In the genomic region with DNA sequence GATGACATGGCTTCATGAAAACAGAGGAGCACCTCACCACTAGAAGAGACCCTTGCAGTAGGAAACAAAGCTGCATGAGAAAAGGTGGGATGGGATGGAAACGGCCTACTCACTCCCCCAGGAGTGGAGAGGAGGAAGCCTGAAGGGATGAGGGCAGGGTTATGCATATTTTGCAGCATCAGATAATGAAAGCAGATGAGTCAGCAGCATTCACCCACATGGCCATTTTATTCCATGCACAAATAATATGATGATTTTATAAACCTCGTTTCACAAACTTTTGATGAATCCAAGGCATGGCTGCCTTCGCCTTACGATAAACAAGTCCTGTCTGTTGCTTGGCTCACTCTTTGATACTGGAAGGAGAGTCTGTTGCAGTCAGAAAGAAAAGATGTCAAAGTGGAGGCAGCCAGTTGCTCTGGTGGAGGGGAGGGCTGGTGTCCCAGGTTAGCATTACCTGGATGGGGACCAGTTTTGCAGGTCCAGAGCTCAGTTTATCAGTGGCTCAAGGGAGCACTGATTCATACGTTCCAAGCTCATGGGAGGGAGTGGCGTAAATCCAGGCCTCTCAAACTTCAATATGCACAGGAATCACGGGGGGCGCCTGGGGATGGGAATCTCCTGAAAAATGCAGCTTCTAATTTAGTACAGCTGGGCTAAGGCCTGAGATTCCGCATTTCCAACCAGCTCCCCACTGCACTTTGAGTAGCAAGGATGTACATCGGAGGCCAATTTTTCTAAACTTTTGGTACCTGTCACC, we compare ENCODE assay signal across 20 cellular contexts. TPM values are rescaled to one million over a fixed set of nuclear protein-coding genes. Genes with fewer than 3 reads are reported as not detected.
DNase-seq lines count a peak whose midpoint lies in the region; ATAC-seq, FAIRE-seq and TF ChIP-seq lines count a peak whose summit lies in the region.
"Had no signal": no experiment of that assay in that cellular context is flagged by ENCODE, and none has a peak within 500 bp of the region (broad histone marks: within the 10 kb centered on the region; RNA-seq: fewer than 3 reads in every experiment).

No MANE protein-coding gene starts in this region.

- intact Hi-C loops in heart right ventricle (cut with DNase I) (no loop called here), HepG2 (cut with micrococcal nuclease; ENCODE audit: unreplicated experiment) (no loop called here), uterus (cut with DNase I; ENCODE audit: low total_unique reads) (no loop called here)

- peaks cover 9% of the 10 kb centered on the region for H3K4me1 ChIP-seq in cardiac muscle cell (ENCODE audit: low read depth)
- H3K4me1 ChIP-seq in heart right ventricle, result peaks cover 0 to 35% (median 19%) of the 10 kb centered on the region in 9 donors
- no peaks in the 10 kb centered on the region for H3K4me1 ChIP-seq in adipocyte (ENCODE audit: control insufficient read depth, insufficient read depth, low read length)
- peaks cover 9% of the 10 kb centered on the region for H3K4me1 ChIP-seq in HepG2 (ENCODE audit: insufficient read depth, low read length)
- H3K4me1 ChIP-seq in uterus, result no peaks in the 10 kb centered on the region

- no peaks in the 10 kb centered on the region for H4K20me1 ChIP-seq in HepG2 (ENCODE audit: insufficient read depth, low read length)

- H3K9me3 ChIP-seq in cardiac muscle cell (ENCODE audit: low read depth) (no peaks in the 10 kb centered on the region), heart right ventricle (no peaks in the 10 kb centered on the region), adipocyte (ENCODE audit: control insufficient read depth, low read length) (no peaks in the 10 kb centered on the region), HepG2 (ENCODE audit: low read length) (no peaks in the 10 kb centered on the region), uterus (no peaks in the 10 kb centered on the region)

- H3K4me3 ChIP-seq in cardiac muscle cell (no peak overlapping the region), heart right ventricle (no peak overlapping the region), adipocyte (ENCODE audit: low read length) (no peak overlapping the region), HepG2 (replicated peaks in 1 of 3; ENCODE audit: insufficient read depth in 1 of 3, low read depth in 2 of 3, low read length in 3 of 3) (no peak overlapping the region), uterus (no peak overlapping the region)
- H3K4me3 ChIP-seq: lung had no signal

- WGBS in heart right ventricle, 2 donors, result 89 to 93% methylated on average over 10 of the region's 10 CpGs
- 57% methylated on average over 10 of the region's 10 CpGs for WGBS in HepG2 (ENCODE audit: low lambda C conversion rate)

- POLR2A ChIA-PET in HepG2 (lab: Yijun Ruan, JAX), result interaction anchor here (1.8 kb wide), 1 partner anchor 9 kb away, joined by 9 read pairs; a partner anchor contains a TSS

- no peak overlapping the region for H3K4me2 ChIP-seq in HepG2 (ENCODE audit: low read depth, low read length)

- peak overlapping the region; percentile 22 for H3K27ac ChIP-seq in cardiac muscle cell
- peak overlapping the region in 4 of 10 donors; percentile 3 to 24 (median 15) for H3K27ac ChIP-seq in heart right ventricle
- no peak overlapping the region for H3K27ac ChIP-seq in HepG2 (ENCODE audit: extremely low read length, insufficient read depth, low read length)
- no peak overlapping the region for H3K27ac ChIP-seq in uterus

- no TSS peak for BruUV-seq in HepG2 (replicated peaks; lab: Mats Ljungman, UMichigan)

- no peaks in the 10 kb centered on the region for H3K79me2 ChIP-seq in HepG2 (ENCODE audit: insufficient read depth, low read length)

- TF ChIP-seq POLR2A in HepG2 (IDR thresholded peaks at IDR 0.05; ENCODE audit: insufficient read depth in 1 of 2, low read depth in 2 of 2, low read length in 2 of 2) (no peak), uterus (IDR thresholded peaks at IDR 0.05) (no peak)

- H3K36me3 ChIP-seq in cardiac muscle cell (no peaks in the 10 kb centered on the region), heart right ventricle (no peaks in the 10 kb centered on the region), adipocyte (ENCODE audit: control insufficient read depth, insufficient read depth, low read length, severe bottlenecking) (no peaks in the 10 kb centered on the region), HepG2 (replicated peaks in 1 of 2; ENCODE audit: control insufficient read depth in 1 of 2, insufficient read depth in 2 of 2, low read length in 2 of 2) (no peaks in the 10 kb centered on the region), uterus (no peaks in the 10 kb centered on the region)

- no peak for TF ChIP-seq RAD21 in HepG2 (CRISPR knock-in tag; IDR thresholded peaks at IDR 0.05)

- H2AFZ ChIP-seq in HepG2 (ENCODE audit: low read length), result no peak overlapping the region

- no peak for FAIRE-seq in HepG2 (lab: Jason Lieb, UNC)
- FAIRE-seq: endometrium, HTR-8/SVneo had no signal

- in situ Hi-C loops in HepG2 (cut with HindIII; ENCODE audit: extremely low pct_ligation_motif_present, low pct_unique_long_range_greater_than_20kb), result no loop called here

- ATAC-seq in heart right ventricle (no peak), HepG2 (no peak), GM18502 (IDR thresholded peaks at IDR 0.05; ENCODE audit: poor library complexity, unreplicated experiment) (no peak), GM21360 (IDR thresholded peaks at IDR 0.05; ENCODE audit: unreplicated experiment) (no peak)
- ATAC-seq: naive thymus-derived CD4-positive, alpha-beta T cell had no signal

- H3K9ac ChIP-seq in adipocyte (ENCODE audit: low read length), result no peak overlapping the region
- no peak overlapping the region for H3K9ac ChIP-seq in HepG2 (ENCODE audit: insufficient read depth, low read depth, low read length)

- TF ChIP-seq CTCF in cardiac muscle cell (IDR thresholded peaks at IDR 0.05; ENCODE audit: low read depth, low read length), result no peak
- TF ChIP-seq CTCF in heart right ventricle (IDR thresholded peaks at IDR 0.05), result no peak
- TF ChIP-seq CTCF in HepG2 (CRISPR knock-in tag; IDR thresholded peaks at IDR 0.05), result no peak
- no peak for TF ChIP-seq CTCF in uterus (IDR thresholded peaks at IDR 0.05)

- TF ChIP-seq EP300 in HepG2 (IDR thresholded peaks at IDR 0.05; ENCODE audit: low read depth in 2 of 2, low read length in 2 of 2) (no peak), HepG2 (CRISPR knock-in tag; IDR thresholded peaks at IDR 0.05; ENCODE audit: borderline replicate concordance) (no peak)

- no peak for DNase-seq in cardiac muscle cell (ENCODE audit: low read depth in 1 of 2, low spot score in 1 of 2)
- DNase-seq in heart right ventricle, result no peak
- peak; percentile 7 for DNase-seq in adipocyte (ENCODE audit: low read depth)
- no peak for DNase-seq in HepG2 (ENCODE audit: low spot score)
- DNase-seq in NCI-H146 (lab: John Stamatoyannopoulos, UW), result no peak
- DNase-seq in uterus, result no peak
- DNase-seq: cerebellar nuclear complex; GDM1; naive thymus-derived CD4-positive, alpha-beta T cell; NCI-H1694; NCI-H345; SHP77; stimulated activated naive CD4-positive, alpha-beta T cell; T-helper 2 cell had no signal

- H3K27me3 ChIP-seq in cardiac muscle cell, result no peaks in the 10 kb centered on the region
- H3K27me3 ChIP-seq in heart right ventricle, result no peaks in the 10 kb centered on the region
- peaks cover 18% of the 10 kb centered on the region for H3K27me3 ChIP-seq in adipocyte (replicated peaks; ENCODE audit: control insufficient read depth, insufficient read depth, low read length)
- H3K27me3 ChIP-seq in HepG2 (ENCODE audit: control insufficient read depth in 1 of 2, insufficient read depth in 2 of 2, low read length in 2 of 2), result peaks cover 0 to 39% of the 10 kb centered on the region in 2 experiments
- H3K27me3 ChIP-seq in uterus, result no peaks in the 10 kb centered on the region

- CTCF ChIA-PET in HepG2 (lab: Yijun Ruan, JAX; ENCODE audit: low intra/inter-chr PET ratio, low total read pairs), result no interaction called here

RNA-seq across cellular contexts. Expression of a gene that starts 9.2 kb away (rescaled TPM):
- 42.8 and 56.4 TPM in 2 replicates for total RNA-seq in cardiac muscle cell
- polyA plus RNA-seq in cardiac muscle cell, result 47.4 and 70.5 TPM in 2 replicates
- 10 to 100 TPM; 29.8 to 62.7 (median 46.6) TPM for total RNA-seq in heart right ventricle
- polyA plus RNA-seq in heart right ventricle, result 10 to 100 TPM; 23.4 to 24.2 TPM
- 4.8 and 4.9 TPM in 2 replicates for total RNA-seq in HepG2 (2016; rRNA removed; fragmentation: Illumina TruSeq; extraction: Trizol)
- 0.97 and 1.0 TPM in 2 replicates for total RNA-seq in HepG2 (2016; cell fraction: cytosol; rRNA removed; fragmentation: Illumina TruSeq; extraction: Trizol; ENCODE audit: low read depth)
- total RNA-seq in HepG2 (2016; cell fraction: insoluble cytoplasmic fraction; rRNA removed; fragmentation: Illumina TruSeq; extraction: Trizol), result 4.7 and 4.8 TPM in 2 replicates
- total RNA-seq in HepG2 (2016; cell fraction: membrane; rRNA removed; fragmentation: Illumina TruSeq; extraction: Trizol), result 3.1 and 3.3 TPM in 2 replicates
- total RNA-seq in HepG2 (2016; cell fraction: nucleus; rRNA removed; fragmentation: Illumina TruSeq; extraction: Trizol), result 2.8 and 3.3 TPM in 2 replicates
- 3.1 and 4.2 TPM in 2 replicates for polyA plus RNA-seq in HepG2 (2011; rRNA removed)
- polyA plus RNA-seq in HepG2 (2011; cell fraction: cytosol; rRNA removed), result 3.3 and 3.5 TPM in 2 replicates
- polyA plus RNA-seq in HepG2 (2011; cell fraction: nucleus; rRNA removed), result 2.8 and 2.9 TPM in 2 replicates
- 1.7 and 3.1 TPM in 2 replicates for polyA plus RNA-seq in HepG2 (2012)
- 0.84 and 1.1 TPM in 2 replicates for polyA plus RNA-seq in HepG2 (2016; cell fraction: cytosol; fragmentation: Illumina TruSeq; extraction: Trizol; ENCODE audit: low read depth)
- polyA plus RNA-seq in HepG2 (2016; cell fraction: insoluble cytoplasmic fraction; fragmentation: Illumina TruSeq; extraction: Trizol; ENCODE audit: low read depth), result 4.5 and 4.7 TPM in 2 replicates
- 2.2 and 2.4 TPM in 2 replicates for polyA plus RNA-seq in HepG2 (2016; cell fraction: membrane; fragmentation: Illumina TruSeq; extraction: Trizol; ENCODE audit: low read depth)
- polyA plus RNA-seq in HepG2 (2016; cell fraction: nucleus; fragmentation: Illumina TruSeq; extraction: Trizol; ENCODE audit: insufficient read depth, low read depth), result 2.2 and 2.6 TPM in 2 replicates
- polyA minus RNA-seq in HepG2 (2011; rRNA and poly(A)+ RNA removed; ENCODE audit: low replicate concordance), result 10.8 and 22.1 TPM in 2 replicates
- polyA minus RNA-seq in HepG2 (2011; cell fraction: cytosol; rRNA and poly(A)+ RNA removed), result 3.8 and 4.5 TPM in 2 replicates
- polyA minus RNA-seq in HepG2 (2011; cell fraction: nucleus; rRNA and poly(A)+ RNA removed), result 5.9 and 6.2 TPM in 2 replicates
- total RNA-seq in uterus, result 10 to 100 TPM; 12.8 to 45.2 (median 26.1) TPM

RNA-seq across cellular contexts. Expression of a gene that starts 39.3 kb away (rescaled TPM):
- total RNA-seq in cardiac muscle cell (0.06 TPM in 1 of 2 replicates, not detected in the other), heart right ventricle (under 1 TPM in 4 of 10 donors, not detected in 6; 0.05 to 0.79 (median 0.19) TPM), HepG2 (2016; rRNA removed; fragmentation: Illumina TruSeq; extraction: Trizol) (not detected in 2 replicates), uterus (not detected)
- polyA plus RNA-seq in cardiac muscle cell (not detected in 2 replicates), heart right ventricle (under 1 TPM in 1 of 2 donors, not detected in 1; 0.07 TPM), HepG2 (2011; rRNA removed) (0.01 TPM in 1 of 2 replicates, not detected in the other)
- not detected in 2 replicates for total RNA-seq in HepG2 (2016; cell fraction: cytosol; rRNA removed; fragmentation: Illumina TruSeq; extraction: Trizol; ENCODE audit: low read depth)
- total RNA-seq in HepG2 (2016; cell fraction: insoluble cytoplasmic fraction; rRNA removed; fragmentation: Illumina TruSeq; extraction: Trizol), result not detected in 2 replicates
- not detected in 2 replicates for total RNA-seq in HepG2 (2016; cell fraction: membrane; rRNA removed; fragmentation: Illumina TruSeq; extraction: Trizol)
- not detected in 2 replicates for total RNA-seq in HepG2 (2016; cell fraction: nucleus; rRNA removed; fragmentation: Illumina TruSeq; extraction: Trizol)
- polyA plus RNA-seq in HepG2 (2011; cell fraction: cytosol; rRNA removed), result not detected in 2 replicates
- not detected in 2 replicates for polyA plus RNA-seq in HepG2 (2011; cell fraction: nucleus; rRNA removed)
- not detected in 2 replicates for polyA plus RNA-seq in HepG2 (2012)
- not detected in 2 replicates for polyA plus RNA-seq in HepG2 (2016; cell fraction: cytosol; fragmentation: Illumina TruSeq; extraction: Trizol; ENCODE audit: low read depth)
- not detected in 2 replicates for polyA plus RNA-seq in HepG2 (2016; cell fraction: insoluble cytoplasmic fraction; fragmentation: Illumina TruSeq; extraction: Trizol; ENCODE audit: low read depth)
- polyA plus RNA-seq in HepG2 (2016; cell fraction: membrane; fragmentation: Illumina TruSeq; extraction: Trizol; ENCODE audit: low read depth), result not detected in 2 replicates
- not detected in 2 replicates for polyA plus RNA-seq in HepG2 (2016; cell fraction: nucleus; fragmentation: Illumina TruSeq; extraction: Trizol; ENCODE audit: insufficient read depth, low read depth)
- polyA minus RNA-seq in HepG2 (2011; rRNA and poly(A)+ RNA removed; ENCODE audit: low replicate concordance), result not detected in 2 replicates
- polyA minus RNA-seq in HepG2 (2011; cell fraction: cytosol; rRNA and poly(A)+ RNA removed), result not detected in 2 replicates
- not detected in 2 replicates for polyA minus RNA-seq in HepG2 (2011; cell fraction: nucleus; rRNA and poly(A)+ RNA removed)
- total RNA-seq: naive thymus-derived CD4-positive, alpha-beta T cell; pulmonary artery endothelial cell had no signal
- polyA plus RNA-seq: naive thymus-derived CD4-positive, alpha-beta T cell had no signal
